ENCODE assay signal across 8 cellular contexts in the genomic region with DNA sequence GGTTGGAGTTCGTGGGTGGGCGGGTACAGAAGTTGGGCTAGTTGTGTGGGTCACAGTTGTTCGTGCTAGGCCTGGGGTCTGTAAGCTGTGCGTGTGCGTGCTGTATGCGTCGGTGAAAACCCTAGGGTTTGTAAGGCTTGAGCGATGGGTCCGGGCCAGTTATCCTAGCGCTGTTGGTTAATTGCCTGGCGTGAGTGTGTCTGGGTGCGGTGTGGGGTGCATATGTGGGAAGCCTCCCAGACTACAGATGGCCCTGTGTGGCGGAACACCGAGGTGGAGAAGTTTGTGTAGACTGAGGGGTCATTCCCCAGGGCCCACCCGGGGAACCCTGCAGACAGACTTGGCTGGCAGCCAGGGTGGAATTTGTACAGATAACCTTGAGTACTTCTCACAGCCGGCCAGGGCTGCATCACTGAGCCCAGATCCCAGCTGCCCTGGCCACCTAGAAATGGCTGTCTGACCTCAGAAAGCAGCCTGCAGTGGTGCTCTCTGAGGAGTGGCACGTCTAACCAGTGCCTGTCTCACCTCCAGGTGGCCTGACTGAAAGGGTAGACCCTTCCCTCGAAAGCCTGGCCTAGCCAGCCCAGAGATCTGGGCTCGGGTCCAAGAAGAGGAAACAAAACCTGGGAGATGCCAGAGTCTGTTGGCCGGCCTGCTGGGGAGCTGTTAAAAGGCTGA. TPM values are rescaled to one million over a fixed set of nuclear protein-coding genes. Genes with fewer than 3 reads are reported as not detected.
DNase-seq lines count a peak whose midpoint lies in the region; ATAC-seq, FAIRE-seq and TF ChIP-seq lines count a peak whose summit lies in the region.

No MANE protein-coding gene starts in this region.

- peak overlapping the region; percentile 55 for H3K9ac ChIP-seq in trophoblast cell (ENCODE audit: low read length)

- peak overlapping the region; percentile 31 for H4K12ac ChIP-seq in trophoblast cell (ENCODE audit: low read depth, low read length)

- H4K91ac ChIP-seq in trophoblast cell (ENCODE audit: low read depth, low read length): no peak overlapping the region

- TF ChIP-seq POLR2A in GM12891 (IDR thresholded peaks at IDR 0.05; ENCODE audit: low read depth, low read length): no peak; the same call in 1 of the 2 replicates

- H3K27ac Mint-ChIP-seq in activated T-helper 17 cell treated with anti-CD3 and anti-CD28 coated beads, Interleukin-2, amount 50 U/mL, for 72 hours: peak overlapping the region; percentile 95

- H3K4me2 ChIP-seq in trophoblast cell (ENCODE audit: low read length): peak overlapping the region; percentile 73

- peak overlapping the region; percentile 37 for H2AFZ ChIP-seq in trophoblast cell (ENCODE audit: insufficient read depth, low read length, poor library complexity)

- H3K36me3 ChIP-seq in cardiac muscle cell (peaks cover 11% of the 10 kb centered on the region), trophoblast cell (ENCODE audit: control insufficient read depth in 1 of 2, insufficient read depth in 2 of 2, low read length in 2 of 2) (peaks cover 12 to 15% of the 10 kb centered on the region in 2 experiments)

- H3K27me3 Mint-ChIP-seq in activated T-helper 17 cell treated with anti-CD3 and anti-CD28 coated beads, Interleukin-2, amount 50 U/mL, for 72 hours: no peaks in the 10 kb centered on the region

- no peak for DNase-seq in AG04449 (ENCODE audit: low read depth, low spot score)
- no peak for DNase-seq in GM12891 (ENCODE audit: insufficient read length, low spot score)
- peak; percentile 14 for DNase-seq in NCI-H2107 (lab: John Stamatoyannopoulos, UW)
- DNase-seq in cardiac muscle cell (ENCODE audit: low read depth in 1 of 2, low spot score in 1 of 2): peak; percentile 76 to 86
- no peak for DNase-seq in trophoblast cell
- DNase-seq in amniotic stem cell (lab: John Stamatoyannopoulos, UW): no peak
- no peak for DNase-seq in effector CD4-positive, alpha-beta T cell

- H3K9me3 ChIP-seq in cardiac muscle cell (ENCODE audit: low read depth) (no peaks in the 10 kb centered on the region), trophoblast cell (ENCODE audit: insufficient read depth, low read depth, low read length) (no peaks in the 10 kb centered on the region)

- CTCF ChIA-PET in AG04449 (lab: Yijun Ruan, JAX): interaction anchor here (0.5 to 1.7 kb wide), 7 partner anchors 15 to 30 kb away, joined by 3 to 5 read pairs (median 4); a partner anchor contains a TSS

- no CpG with 5 or more reads among the region's 20 CpGs for WGBS in trophoblast cell (ENCODE audit: extremely low coverage, insufficient coverage, insufficient read length)

- H2AK5ac ChIP-seq in trophoblast cell (ENCODE audit: low read length): peak overlapping the region; percentile 61

- no peak for ATAC-seq in activated T-helper 17 cell treated with anti-CD3 and anti-CD28 coated beads, Interleukin-2, amount 50 U/mL, for 72 hours (replicated peaks)

- peak overlapping the region; percentile 98 for H3K4me3 Mint-ChIP-seq in activated T-helper 17 cell treated with anti-CD3 and anti-CD28 coated beads, Interleukin-2, amount 50 U/mL, for 72 hours

- TF ChIP-seq CTCF in AG04449 (IDR thresholded peaks at IDR 0.05; ENCODE audit: insufficient read depth, low read length, missing control alignments): no peak
- TF ChIP-seq CTCF in cardiac muscle cell (IDR thresholded peaks at IDR 0.05; ENCODE audit: low read depth, low read length): no peak

- H2BK120ac ChIP-seq in trophoblast cell (ENCODE audit: insufficient read depth, low read length, poor library complexity): no peak overlapping the region

- H3K27ac ChIP-seq in cardiac muscle cell (peak overlapping the region; percentile 94), trophoblast cell (ENCODE audit: low read depth, low read length) (peak overlapping the region; percentile 19)

- peak overlapping the region; percentile 11 for H3K18ac ChIP-seq in trophoblast cell (ENCODE audit: low read length)

- H3K9me3 Mint-ChIP-seq in activated T-helper 17 cell treated with anti-CD3 and anti-CD28 coated beads, Interleukin-2, amount 50 U/mL, for 72 hours: no peaks in the 10 kb centered on the region

- peak overlapping the region; percentile 12 for H3K4ac ChIP-seq in trophoblast cell (ENCODE audit: low read depth, low read length)

- H2BK12ac ChIP-seq in trophoblast cell (ENCODE audit: low read length): no peak overlapping the region

- H2BK5ac ChIP-seq in trophoblast cell (ENCODE audit: low read depth, low read length, poor library complexity): no peak overlapping the region

- no peak overlapping the region for H4K8ac ChIP-seq in trophoblast cell (ENCODE audit: low read depth, low read length)

- peaks cover 18% of the 10 kb centered on the region for H3K79me2 ChIP-seq in trophoblast cell (ENCODE audit: control insufficient read depth, insufficient read depth, low read length, poor library complexity)

- FAIRE-seq in GM12891 (lab: Jason Lieb, UNC): peak; percentile 41

- H3K4me1 ChIP-seq in cardiac muscle cell (ENCODE audit: low read depth) (peaks cover 29% of the 10 kb centered on the region), trophoblast cell (ENCODE audit: control insufficient read depth in 1 of 2, insufficient read depth in 2 of 2, low read length in 2 of 2) (peaks cover 21% of the 10 kb centered on the region in 2 experiments)

- peaks cover 59% of the 10 kb centered on the region for H3K36me3 Mint-ChIP-seq in activated T-helper 17 cell treated with anti-CD3 and anti-CD28 coated beads, Interleukin-2, amount 50 U/mL, for 72 hours (ENCODE audit: low read depth)

- H3K4me3 ChIP-seq in AG04449 (ENCODE audit: low read depth, low read length) (peak overlapping the region; percentile 70), cardiac muscle cell (peak overlapping the region; percentile 96), trophoblast cell (ENCODE audit: low read depth, low read length) (peak overlapping the region; percentile 88)

- H3K79me1 ChIP-seq in trophoblast cell (ENCODE audit: low read length): peaks cover 24% of the 10 kb centered on the region

- no peak overlapping the region for H3K14ac ChIP-seq in trophoblast cell (ENCODE audit: low read length)

- POLR2A ChIA-PET in AG04449 (lab: Yijun Ruan, JAX): interaction anchor here (0.8 kb wide), 1 partner anchor 17 kb away, joined by 4 read pairs; no protein-coding TSS in a partner anchor

- peaks cover 29% of the 10 kb centered on the region for H3K4me1 Mint-ChIP-seq in activated T-helper 17 cell treated with anti-CD3 and anti-CD28 coated beads, Interleukin-2, amount 50 U/mL, for 72 hours

- H3K23ac ChIP-seq in trophoblast cell (ENCODE audit: low read length): no peak overlapping the region

- no peaks in the 10 kb centered on the region for H3K27me3 ChIP-seq in cardiac muscle cell
- H3K27me3 ChIP-seq in trophoblast cell (ENCODE audit: insufficient read depth, low read length): no peaks in the 10 kb centered on the region

TF ChIP-seq in GM12891, 5 proteins besides CTCF, POLR2A, EP300 and RAD21:
- TF ChIP-seq TAF1 (IDR thresholded peaks at IDR 0.05; ENCODE audit: low read depth, low read length) (peak; percentile 22; the same call in 1 of the 2 replicates), POU2F2 (IDR thresholded peaks at IDR 0.05; ENCODE audit: low read depth, low read length) (no peak), POLR2AphosphoS5 (IDR thresholded peaks at IDR 0.05; ENCODE audit: low read depth, low read length) (no peak)
TF ChIP-seq in GM12891: peak in this region for 1.

RNA-seq across cellular contexts. Expression of a gene that starts 1.8 kb away (rescaled TPM):
- polyA plus RNA-seq in GM12891 (2012; ENCODE audit: low read depth, missing spikeins): 10.3 TPM
- total RNA-seq in activated T-helper 17 cell treated with anti-CD3 and anti-CD28 coated beads, Interleukin-2, amount 50 U/mL, for 72 hours: 10 to 100 TPM; 43.8 to 57.1 TPM
- total RNA-seq in cardiac muscle cell: 52.8 and 59.4 TPM in 2 replicates
- polyA plus RNA-seq in cardiac muscle cell: 69.5 and 90.6 TPM in 2 replicates
- 23.0 and 25.3 TPM in 2 replicates for polyA plus RNA-seq in trophoblast cell (2013)

RNA-seq across cellular contexts. Expression of a gene that starts 30.4 kb away (rescaled TPM):
- 69.0 TPM for polyA plus RNA-seq in GM12891 (2012; ENCODE audit: low read depth, missing spikeins)
- total RNA-seq in activated T-helper 17 cell treated with anti-CD3 and anti-CD28 coated beads, Interleukin-2, amount 50 U/mL, for 72 hours: 100 to 1,000 TPM in 1 of 2 donors, 10 to 100 TPM in 1; 60.8 to 186 TPM
- 88.0 and 123 TPM in 2 replicates for total RNA-seq in cardiac muscle cell
- polyA plus RNA-seq in cardiac muscle cell: 114 and 162 TPM in 2 replicates
- 126 and 142 TPM in 2 replicates for polyA plus RNA-seq in trophoblast cell (2013)

RNA-seq across cellular contexts. Expression of a gene that starts 33.9 kb away (rescaled TPM):
- 16.3 TPM for polyA plus RNA-seq in GM12891 (2012; ENCODE audit: low read depth, missing spikeins)
- 10 to 100 TPM in 1 of 2 donors, 1 to 10 TPM in 1; 4.4 to 10.1 TPM for total RNA-seq in activated T-helper 17 cell treated with anti-CD3 and anti-CD28 coated beads, Interleukin-2, amount 50 U/mL, for 72 hours
- total RNA-seq in cardiac muscle cell: 579 and 882 TPM in 2 replicates
- 1,085 and 1,624 TPM in 2 replicates for polyA plus RNA-seq in cardiac muscle cell
- polyA plus RNA-seq in trophoblast cell (2013): 728 and 737 TPM in 2 replicates

Comparison
In these comparisons a context has a peak if more than half of its experiments do, and no peak if none do; other contexts are left out.
1. DNase-seq: peak in NCI-H2107 (single experiment) and cardiac muscle cell (2 of 2); none in AG04449 (single experiment), GM12891 (single experiment), trophoblast cell (0 of 2), amniotic stem cell (single experiment) and effector CD4-positive, alpha-beta T cell (single experiment).
2. RNA of a gene that starts 33.9 kb away (total RNA-seq): 579 to 882 TPM in cardiac muscle cell; 4.4 to 10.1 TPM in activated T-helper 17 cell treated with anti-CD3 and anti-CD28 coated beads, Interleukin-2, amount 50 U/mL, for 72 hours; every median in the first group is over 10 times any median in the second.
3. Peak in every context shown above with its lines, with median percentiles within 50 percentile points of each other: H3K4me3 ChIP-seq.